In genomic region chr4:13515268-13515667, GRCh38 we compare ENCODE assay signal across 23 cellular contexts. TPM values are rescaled to one million over a fixed set of nuclear protein-coding genes. Genes with fewer than 3 reads are reported as not detected.
DNase-seq lines count a peak whose midpoint lies in the region; ATAC-seq and TF ChIP-seq lines count a peak whose summit lies in the region.
"Had no signal": no experiment of that assay in that cellular context is flagged by ENCODE, and none has a peak within 500 bp of the region (broad histone marks: within the 10 kb centered on the region; RNA-seq: fewer than 3 reads in every experiment).

No MANE protein-coding gene starts in this region.

- DNase-seq in NCI-H82 (lab: John Stamatoyannopoulos, UW) (peak; percentile 4), NCI-H82 treated with DMSO at 0.1 percent for 48 hours (lab: John Stamatoyannopoulos, UW; ENCODE audit: unreplicated experiment) (no peak), mammary epithelial cell (no peak), MCF 10A (ENCODE audit: unreplicated experiment) (no peak), WTC11 (ENCODE audit: low spot score) (no peak), ACHN (no peak)
- DNase-seq: AML-193; BE2C; CD4-positive, alpha-beta T cell; CD8-positive, alpha-beta memory T cell; DMS 273 treated with DMSO at 0.1 percent for 48 hours; DMS79; EL; GDM1; GM23248; H7; HFFc6 had no signal

- in situ Hi-C loops in mammary epithelial cell (cut with MboI; ENCODE audit: low sequenced_read_pairs in 2 of 2): no loop called here
- in situ Hi-C loops in ACHN (cut with HindIII; ENCODE audit: low pct_ligation_motif_present, low pct_unique_long_range_greater_than_20kb, low sequenced_read_pairs): no loop called here

- H3K27me3 Mint-ChIP-seq in MCF 10A (ENCODE audit: insufficient read depth, unreplicated experiment) (no peaks in the 10 kb centered on the region), WTC11 (ENCODE audit: low read depth) (peaks cover 6% of the 10 kb centered on the region)

- POLR2A ChIA-PET in MCF 10A (lab: Yijun Ruan, JAX) (no interaction called here), HEK293 (lab: Yijun Ruan, JAX) (no interaction called here), WTC11 (lab: Charles Lee) (no interaction called here)

- H3K79me2 ChIP-seq in mammary epithelial cell (ENCODE audit: insufficient read depth, low read length): no peaks in the 10 kb centered on the region

- no peak for ATAC-seq in WTC11
- ATAC-seq: GM12878, HCT116 had no signal

- TF ChIP-seq CTCF in mammary epithelial cell (conservative IDR thresholded peaks at IDR 0.05 in 1 of 2, IDR thresholded peaks at IDR 0.05 in 1 of 2; ENCODE audit: extremely low read depth in 1 of 2, insufficient read depth in 1 of 2, low read depth in 1 of 2, low read length in 2 of 2) (no peak), MCF 10A (IDR thresholded peaks at IDR 0.05; ENCODE audit: unreplicated experiment) (no peak), HEK293 (tag by site-specific recombination; IDR thresholded peaks at IDR 0.05) (no peak), WTC11 (IDR thresholded peaks at IDR 0.05) (no peak)

- intact Hi-C loops in mammary epithelial cell (cut with micrococcal nuclease): no loop called here
- intact Hi-C loops in MCF 10A (cut with micrococcal nuclease): no loop called here

- no peaks in the 10 kb centered on the region for H3K36me3 ChIP-seq in mammary epithelial cell (ENCODE audit: insufficient read depth, low read length)
- H3K36me3 ChIP-seq in HEK293 (ENCODE audit: control insufficient read depth in 2 of 2, insufficient read depth in 1 of 2, low read length in 2 of 2): no peaks in the 10 kb centered on the region
- H3K36me3 ChIP-seq: BE2C; BLaER1 treated with 17β-estradiol and CSF1 and Interleukin-3, amounts not matched to agents 10 nM and 100 nM had no signal

- H4K20me1 ChIP-seq in mammary epithelial cell (ENCODE audit: insufficient read depth, low read length): no peaks in the 10 kb centered on the region
- H4K20me1 ChIP-seq: BLaER1 treated with 17β-estradiol and CSF1 and Interleukin-3, amounts not matched to agents 10 nM and 100 nM had no signal

- H3K4me1 ChIP-seq in mammary epithelial cell (ENCODE audit: insufficient read depth, low read length) (no peaks in the 10 kb centered on the region), HEK293 (ENCODE audit: control insufficient read depth, insufficient read depth, low read length) (peaks cover 8% of the 10 kb centered on the region; the same call in 1 of the 2 replicates)
- H3K4me1 ChIP-seq: BE2C; BLaER1 treated with 17β-estradiol and CSF1 and Interleukin-3, amounts not matched to agents 10 nM and 100 nM had no signal

- H3K36me3 Mint-ChIP-seq in MCF 10A (ENCODE audit: insufficient read depth, unreplicated experiment) (no peaks in the 10 kb centered on the region), WTC11 (no peaks in the 10 kb centered on the region)
- H3K36me3 Mint-ChIP-seq: CD14-positive monocyte; CD8-positive, alpha-beta memory T cell had no signal

- H3K27ac ChIP-seq in mammary epithelial cell (ENCODE audit: insufficient read depth, low read depth, low read length) (no peak overlapping the region), HEK293 (ENCODE audit: extremely low read depth, low read depth, low read length) (no peak overlapping the region)
- H3K27ac ChIP-seq: BLaER1 treated with 17β-estradiol and CSF1 and Interleukin-3, amounts not matched to agents 10 nM and 100 nM; GM23248 had no signal

- BruUV-seq in mammary epithelial cell (replicated peaks; lab: Mats Ljungman, UMichigan) (no TSS peak), MCF 10A (replicated peaks; lab: Mats Ljungman, UMichigan) (no TSS peak)

- H3K9ac ChIP-seq in mammary epithelial cell (ENCODE audit: insufficient read depth, low read length): no peak overlapping the region
- H3K9ac ChIP-seq: BLaER1 treated with 17β-estradiol and CSF1 and Interleukin-3, amounts not matched to agents 10 nM and 100 nM; GM23248 had no signal

- no peaks in the 10 kb centered on the region for H3K4me1 Mint-ChIP-seq in MCF 10A (ENCODE audit: insufficient read depth, unreplicated experiment)
- peaks cover 65% of the 10 kb centered on the region for H3K4me1 Mint-ChIP-seq in WTC11
- H3K4me1 Mint-ChIP-seq: CD14-positive monocyte; CD8-positive, alpha-beta memory T cell had no signal

- H3K27ac Mint-ChIP-seq in MCF 10A (ENCODE audit: low read depth, unreplicated experiment) (no peak overlapping the region), WTC11 (no peak overlapping the region)
- H3K27ac Mint-ChIP-seq: CD14-positive monocyte; CD4-positive, alpha-beta T cell; CD8-positive, alpha-beta memory T cell; HFFc6 had no signal

- no peak overlapping the region for H3K4me2 ChIP-seq in mammary epithelial cell (ENCODE audit: insufficient read depth, low read depth, low read length)
- H3K4me2 ChIP-seq: BLaER1 treated with 17β-estradiol and CSF1 and Interleukin-3, amounts not matched to agents 10 nM and 100 nM had no signal

- no peaks in the 10 kb centered on the region for H3K9me3 Mint-ChIP-seq in MCF 10A (ENCODE audit: unreplicated experiment)
- H3K9me3 Mint-ChIP-seq in WTC11: no peaks in the 10 kb centered on the region
- H3K9me3 Mint-ChIP-seq: CD4-positive, alpha-beta T cell; CD8-positive, alpha-beta memory T cell; HFFc6 had no signal

- H3K4me3 ChIP-seq in mammary epithelial cell (replicated peaks in 1 of 3; ENCODE audit: insufficient read depth in 1 of 3, low read depth in 2 of 3, low read length in 3 of 3): no peak overlapping the region
- no peak overlapping the region for H3K4me3 ChIP-seq in HEK293 (ENCODE audit: low read depth, low read length)
- H3K4me3 ChIP-seq: BLaER1 treated with 17β-estradiol and CSF1 and Interleukin-3, amounts not matched to agents 10 nM and 100 nM; GM12878; GM23248 had no signal

- H3K9me3 ChIP-seq in mammary epithelial cell (replicated peaks; ENCODE audit: insufficient read depth, low read length) (no peaks in the 10 kb centered on the region), HEK293 (ENCODE audit: control insufficient read depth, insufficient read depth, low read depth, low read length) (no peaks in the 10 kb centered on the region)
- H3K9me3 ChIP-seq: BE2C; BLaER1 treated with 17β-estradiol and CSF1 and Interleukin-3, amounts not matched to agents 10 nM and 100 nM had no signal

- WGBS in mammary epithelial cell (ENCODE audit: low coverage, missing lambda C conversion rate): 3% methylated on average over 5 of the region's 5 CpGs

- H3K27me3 ChIP-seq in mammary epithelial cell (ENCODE audit: insufficient read depth, low read length): peaks cover 4% of the 10 kb centered on the region

- H3K4me3 Mint-ChIP-seq in MCF 10A (ENCODE audit: unreplicated experiment) (no peak overlapping the region), WTC11 (no peak overlapping the region)
- H3K4me3 Mint-ChIP-seq: CD4-positive, alpha-beta T cell; CD8-positive, alpha-beta memory T cell; HFFc6 had no signal

- CTCF ChIA-PET in mammary epithelial cell (lab: Charles Lee; ENCODE audit: low non-redundant PET): no interaction called here
- CTCF ChIA-PET in MCF 10A (lab: Yijun Ruan, JAX): interaction anchor here (0.6 kb wide), 1 partner anchor 10 kb away, joined by 3 read pairs; no protein-coding TSS in a partner anchor
- CTCF ChIA-PET in HEK293 (lab: Yijun Ruan, JAX): no interaction called here
- CTCF ChIA-PET in WTC11 (lab: Charles Lee): no interaction called here

- dilution Hi-C loops in mammary epithelial cell (cut with HindIII; ENCODE audit: low sequenced_read_pairs): no loop called here

- H2AFZ ChIP-seq in mammary epithelial cell (ENCODE audit: low read depth, low read length): peak overlapping the region; percentile 16
- H2AFZ ChIP-seq: GM23248 had no signal

TF ChIP-seq in HEK293, 187 proteins besides CTCF, POLR2A, EP300 and RAD21 (continues in another document):
- TF ChIP-seq PRDM4 (tag by site-specific recombination; IDR thresholded peaks at IDR 0.05): peak; percentile 84

TF ChIP-seq in WTC11, 78 proteins besides CTCF, POLR2A, EP300 and RAD21 (continues in another document):
- no peak for TF ChIP-seq ZNF281 (CRISPR knock-in tag; IDR thresholded peaks at IDR 0.05)
- no peak for TF ChIP-seq ZNF121 (CRISPR knock-in tag; IDR thresholded peaks at IDR 0.05)
- no peak for TF ChIP-seq HMGXB4 (CRISPR knock-in tag; IDR thresholded peaks at IDR 0.05)

RNA-seq across cellular contexts. Expression of gene NKX3-2, which starts 29.0 kb away (rescaled TPM):
- total RNA-seq in mammary epithelial cell (under 1 TPM in 1 of 2 donors, not detected in 1; 0.17 TPM), MCF 10A (2022) (0.34 and 0.42 TPM in 2 replicates), WTC11 (2021) (0.07 TPM in 1 of 3 replicates, not detected in the others)
- polyA plus RNA-seq in mammary epithelial cell: 0.03 TPM
- polyA minus RNA-seq in mammary epithelial cell: not detected
- total RNA-seq: CD4-positive, alpha-beta T cell; CD8-positive, alpha-beta memory T cell; GM12878 had no signal
- polyA plus RNA-seq: CD14-positive monocyte; CD8-positive, alpha-beta memory T cell; GM12878; GM23248; H1 had no signal

RNA-seq across cellular contexts. Expression of gene RAB28, which starts 31.1 kb away (rescaled TPM):
- total RNA-seq in mammary epithelial cell (10 to 100 TPM; 13.0 to 20.0 TPM), MCF 10A (2022) (15.9 and 18.7 TPM in 2 replicates), WTC11 (2021) (17.1 to 18.4 TPM (median 17.4 TPM) in 3 replicates)
- polyA plus RNA-seq in mammary epithelial cell: 9.6 TPM
- not detected for polyA minus RNA-seq in mammary epithelial cell
